ENCODE assay signal across 18 cellular contexts in the genomic region with DNA sequence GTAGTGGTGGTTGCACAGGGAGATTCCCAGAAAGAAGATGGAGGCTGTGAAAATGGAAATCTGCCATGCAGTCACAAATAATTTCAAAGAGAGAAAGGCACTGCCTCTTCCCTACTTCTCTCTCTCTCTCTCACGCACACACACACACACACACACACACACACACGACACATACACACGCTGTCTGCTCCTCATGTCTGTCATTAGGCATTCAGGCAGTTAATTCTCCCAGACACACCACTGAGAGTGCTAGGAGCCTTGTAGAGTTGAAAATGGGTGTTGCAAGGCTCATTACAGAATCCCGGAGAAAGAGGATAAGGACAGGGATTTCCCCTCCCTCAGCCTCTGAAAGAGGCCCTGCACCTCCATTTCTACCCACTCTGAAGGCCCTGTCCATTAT. TPM values are rescaled to one million over a fixed set of nuclear protein-coding genes. Genes with fewer than 3 reads are reported as not detected.
DNase-seq lines count a peak whose midpoint lies in the region; ATAC-seq and TF ChIP-seq lines count a peak whose summit lies in the region.
"Had no signal": no experiment of that assay in that cellular context is flagged by ENCODE, and none has a peak within 500 bp of the region (broad histone marks: within the 10 kb centered on the region; RNA-seq: fewer than 3 reads in every experiment).

No MANE protein-coding gene starts in this region.

- no peak overlapping the region for H3K9ac ChIP-seq in colonic mucosa (ENCODE audit: low read depth in 2 of 2, low read length in 2 of 2)
- H3K9ac ChIP-seq: BLaER1 treated with 17β-estradiol and CSF1 and Interleukin-3, amounts not matched to agents 10 nM and 100 nM had no signal

- H3K4me1 ChIP-seq in right atrium auricular region: peaks cover 0 to 8% of the 10 kb centered on the region in 2 donors
- H3K4me1 ChIP-seq in colonic mucosa: no peaks in the 10 kb centered on the region
- no peaks in the 10 kb centered on the region for H3K4me1 ChIP-seq in vagina
- H3K4me1 ChIP-seq: BE2C; BLaER1 treated with 17β-estradiol and CSF1 and Interleukin-3, amounts not matched to agents 10 nM and 100 nM; HAP-1 had no signal

- H3K27me3 ChIP-seq in right atrium auricular region (no peaks in the 10 kb centered on the region), colonic mucosa (no peaks in the 10 kb centered on the region), vagina (no peaks in the 10 kb centered on the region)
- H3K27me3 ChIP-seq: BE2C; BLaER1 treated with 17β-estradiol and CSF1 and Interleukin-3, amounts not matched to agents 10 nM and 100 nM had no signal

- TF ChIP-seq CTCF in right atrium auricular region (IDR thresholded peaks at IDR 0.05) (no peak), colonic mucosa (IDR thresholded peaks at IDR 0.05) (no peak), vagina (IDR thresholded peaks at IDR 0.05) (no peak)

- DNase-seq in right atrium auricular region (ENCODE audit: low spot score) (peak; percentile 9), Right ventricle myocardium inferior (ENCODE audit: missing footprints) (no peak), colonic mucosa (peak; percentile 0), vagina (ENCODE audit: extremely low spot score in 2 of 2) (peak; percentile 37 to 42), T-helper 9 cell (no peak), G401 (ENCODE audit: low spot score) (no peak)
- DNase-seq: 8988T; ACHN; AML-193; BE2C; CD4-positive, alpha-beta T cell; CD8-positive, alpha-beta memory T cell; DMS53; GOT3; HFFc6 had no signal

- H3K9me3 ChIP-seq in right atrium auricular region (peaks cover 0 to 11% of the 10 kb centered on the region in 2 donors), colonic mucosa (no peaks in the 10 kb centered on the region), vagina (no peaks in the 10 kb centered on the region)
- H3K9me3 ChIP-seq: BE2C had no signal

- intact Hi-C loops in Right ventricle myocardium inferior (cut with DNase I): no loop called here
- intact Hi-C loops in colonic mucosa (cut with DNase I): no loop called here
- intact Hi-C loops in vagina (cut with DNase I): no loop called here

- H3K36me3 ChIP-seq in right atrium auricular region: no peaks in the 10 kb centered on the region
- H3K36me3 ChIP-seq in colonic mucosa: no peaks in the 10 kb centered on the region
- no peaks in the 10 kb centered on the region for H3K36me3 ChIP-seq in vagina
- H3K36me3 ChIP-seq: BE2C; BLaER1 treated with 17β-estradiol and CSF1 and Interleukin-3, amounts not matched to agents 10 nM and 100 nM; HAP-1 had no signal

- in situ Hi-C loops in G401 (cut with HindIII; ENCODE audit: low sequenced_read_pairs): no loop called here

- ATAC-seq in Right ventricle myocardium inferior: no peak
- ATAC-seq: A549 had no signal

- TF ChIP-seq POLR2A in vagina (IDR thresholded peaks at IDR 0.05): no peak

- H3K4me3 ChIP-seq in right atrium auricular region (no peak overlapping the region), colonic mucosa (no peak overlapping the region), vagina (no peak overlapping the region)
- H3K4me3 ChIP-seq: A549; BLaER1 treated with 17β-estradiol and CSF1 and Interleukin-3, amounts not matched to agents 10 nM and 100 nM; HAP-1 had no signal

- H3K27ac ChIP-seq in right atrium auricular region (no peak overlapping the region), colonic mucosa (no peak overlapping the region), vagina (no peak overlapping the region)
- H3K27ac ChIP-seq: A549; BLaER1 treated with 17β-estradiol and CSF1 and Interleukin-3, amounts not matched to agents 10 nM and 100 nM had no signal

RNA-seq across cellular contexts. Expression of a gene that starts 47.8 kb away (rescaled TPM):
- total RNA-seq in right atrium auricular region (1 to 10 TPM; 6.6 to 8.2 TPM), Right ventricle myocardium inferior (1.5 TPM), colonic mucosa (10 to 100 TPM; 13.1 to 13.9 TPM), vagina (3.4 TPM)
- total RNA-seq in G401 (2014; rRNA removed; shearing (Covaris generic)): 0.12 and 0.44 TPM in 2 replicates
- total RNA-seq: CD4-positive, alpha-beta T cell; CD8-positive, alpha-beta memory T cell; HFFc6 had no signal

Comparison
In these comparisons a context has a peak if more than half of its experiments do, and no peak if none do; other contexts are left out.
1. DNase-seq: peak in right atrium auricular region (single experiment), colonic mucosa (single experiment) and vagina (2 of 2); none in Right ventricle myocardium inferior (single experiment), T-helper 9 cell (single experiment) and G401 (single experiment).